Comparison of ENCODE assay signal across 19 cellular contexts in the genomic region with DNA sequence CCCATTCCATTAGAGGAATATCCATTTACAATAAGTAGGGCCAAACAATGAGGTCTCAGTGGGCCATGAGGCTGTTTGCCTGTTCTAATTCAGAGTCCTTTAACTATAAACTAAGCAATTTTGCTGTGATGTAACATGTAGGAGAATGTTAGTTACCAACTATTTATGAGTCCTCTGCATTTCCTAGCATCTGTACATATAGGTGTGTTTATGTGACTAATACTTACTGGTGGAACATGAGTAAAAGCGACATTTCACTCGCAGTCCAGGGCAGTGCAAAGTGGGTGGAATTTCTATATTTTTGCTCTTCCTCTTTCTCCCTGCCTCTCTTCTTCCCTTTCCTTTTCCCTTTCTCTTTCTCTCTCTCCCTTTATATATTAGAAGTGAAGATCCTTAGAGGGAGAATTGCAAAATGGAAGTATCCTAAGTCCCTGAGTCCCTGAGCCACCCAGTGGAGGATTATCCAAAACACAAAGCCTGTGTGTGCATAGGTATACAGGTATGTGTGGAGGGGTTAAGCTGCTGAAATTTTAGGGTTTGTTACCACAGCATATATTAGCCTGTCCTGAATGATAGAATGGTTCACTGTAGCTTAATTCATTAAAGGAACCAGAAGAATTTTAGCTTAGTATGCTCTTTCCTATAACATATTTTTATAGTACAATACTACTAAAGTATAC.
"Had no signal": no experiment of that assay in that cellular context is flagged by ENCODE, and none has a peak within 500 bp of the region (broad histone marks: within the 10 kb centered on the region; RNA-seq: fewer than 3 reads in every experiment).

No MANE protein-coding gene starts in this region.

- H3K27ac ChIP-seq: dorsolateral prefrontal cortex, heart left ventricle, psoas muscle, right lobe of liver, testis, tibial nerve, upper lobe of right lung had no signal

- H3K27ac Mint-ChIP-seq: naive thymus-derived CD4-positive, alpha-beta T cell; nephron progenitor cell; stimulated activated naive B cell treated with anti-CD40 and anti-IgM and Interleukin-4, amounts not matched to agents 10 μg/mL and 1 μg/mL and 100 μg/mL, for 72 hours; stimulated activated naive CD8-positive, alpha-beta T cell treated with anti-CD3 and anti-CD28 coated beads, Interleukin-15, amount 100 ng/mL, for 72 hours had no signal

- H3K4me3 Mint-ChIP-seq: naive thymus-derived CD4-positive, alpha-beta T cell; nephron progenitor cell; stimulated activated naive B cell treated with anti-CD40 and anti-IgM and Interleukin-4, amounts not matched to agents 10 μg/mL and 1 μg/mL and 100 μg/mL, for 72 hours; stimulated activated naive CD8-positive, alpha-beta T cell treated with anti-CD3 and anti-CD28 coated beads, Interleukin-15, amount 100 ng/mL, for 72 hours had no signal

- H3K36me3 Mint-ChIP-seq: naive thymus-derived CD4-positive, alpha-beta T cell; stimulated activated naive B cell treated with anti-CD40 and anti-IgM and Interleukin-4, amounts not matched to agents 10 μg/mL and 1 μg/mL and 100 μg/mL, for 72 hours had no signal

- H3K9me3 ChIP-seq: heart left ventricle, psoas muscle, right lobe of liver, testis, tibial nerve, upper lobe of right lung had no signal

- DNase-seq: cortex of kidney; dorsolateral prefrontal cortex; effector CD8-positive, alpha-beta T cell; foreskin melanocyte; heart left ventricle; hippocampal formation; kidney glomerular epithelial cell; mammary epithelial cell; naive thymus-derived CD4-positive, alpha-beta T cell; nephron progenitor cell; psoas muscle; retina; right lobe of liver; stimulated activated CD4-positive, alpha-beta T cell treated with anti-CD3 and anti-CD28 coated beads, Interleukin-4, amount 100 ng/mL, for 24 hours; stimulated activated naive B cell treated with anti-CD40 and anti-IgM and Interleukin-4, amounts not matched to agents 10 μg/mL and 1 μg/mL and 100 μg/mL, for 72 hours; stimulated activated naive CD8-positive, alpha-beta T cell treated with anti-CD3 and anti-CD28 coated beads, Interleukin-15, amount 100 ng/mL, for 72 hours; testis; upper lobe of right lung had no signal

- H3K4me3 ChIP-seq: dorsolateral prefrontal cortex, heart left ventricle, psoas muscle, right lobe of liver, testis, tibial nerve, upper lobe of right lung had no signal

- H3K9me3 Mint-ChIP-seq: nephron progenitor cell; stimulated activated naive B cell treated with anti-CD40 and anti-IgM and Interleukin-4, amounts not matched to agents 10 μg/mL and 1 μg/mL and 100 μg/mL, for 72 hours; stimulated activated naive CD8-positive, alpha-beta T cell treated with anti-CD3 and anti-CD28 coated beads, Interleukin-15, amount 100 ng/mL, for 72 hours had no signal

- H3K27me3 Mint-ChIP-seq: stimulated activated naive B cell treated with anti-CD40 and anti-IgM and Interleukin-4, amounts not matched to agents 10 μg/mL and 1 μg/mL and 100 μg/mL, for 72 hours had no signal

- H3K4me1 Mint-ChIP-seq: stimulated activated naive CD8-positive, alpha-beta T cell treated with anti-CD3 and anti-CD28 coated beads, Interleukin-15, amount 100 ng/mL, for 72 hours had no signal

- H3K27me3 ChIP-seq: dorsolateral prefrontal cortex, heart left ventricle, right lobe of liver, testis, tibial nerve, upper lobe of right lung had no signal

- H3K36me3 ChIP-seq: heart left ventricle, right lobe of liver, tibial nerve, upper lobe of right lung had no signal

- ATAC-seq: heart left ventricle; naive thymus-derived CD4-positive, alpha-beta T cell; psoas muscle; right lobe of liver; stimulated activated naive B cell treated with anti-CD40 and anti-IgM and Interleukin-4, amounts not matched to agents 10 μg/mL and 1 μg/mL and 100 μg/mL, for 72 hours; stimulated activated naive CD8-positive, alpha-beta T cell treated with anti-CD3 and anti-CD28 coated beads, Interleukin-15, amount 100 ng/mL, for 72 hours; upper lobe of right lung had no signal

- H3K4me1 ChIP-seq: heart left ventricle, psoas muscle, right lobe of liver, testis, tibial nerve, upper lobe of right lung had no signal
